8 cellular contexts compared by ENCODE assay signal in the genomic region with DNA sequence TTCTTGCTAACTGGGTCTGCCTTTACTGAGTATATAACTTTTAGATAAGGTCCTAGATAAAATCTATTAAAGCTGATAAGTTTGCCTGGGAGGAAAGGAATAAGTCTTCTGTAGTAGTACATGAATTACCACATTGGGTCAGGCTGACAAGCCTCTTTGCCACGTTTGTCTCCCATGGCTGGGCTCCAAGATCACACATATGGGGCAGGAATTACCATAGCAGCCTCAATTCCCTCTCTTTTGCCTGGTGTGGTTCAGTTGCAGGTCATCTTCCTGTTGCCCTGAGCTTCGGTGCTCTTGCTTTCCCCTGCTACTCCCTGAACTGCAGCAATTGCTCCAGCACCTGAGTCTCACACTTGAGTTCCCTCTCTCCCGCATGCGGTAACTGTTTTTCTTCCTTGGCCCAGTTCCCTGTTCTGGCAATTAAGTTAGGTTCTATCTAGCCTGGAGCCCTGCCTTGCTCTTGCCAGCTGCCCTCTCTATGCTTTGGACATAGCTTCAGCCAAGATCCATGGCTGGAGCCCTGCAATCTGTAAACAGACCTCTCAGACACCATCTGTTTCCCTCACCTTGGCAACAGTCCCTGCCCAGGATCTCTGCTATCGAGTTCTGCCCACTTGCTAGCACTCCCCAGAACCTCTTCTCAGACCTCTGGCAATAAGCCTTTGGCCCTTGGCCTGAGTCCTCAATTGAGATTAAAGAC. TPM values are rescaled to one million over a fixed set of nuclear protein-coding genes. Genes with fewer than 3 reads are reported as not detected.
A peak's percentile ranks its signal among the peaks of the same experiment; 100 is the strongest.
DNase-seq lines count a peak whose midpoint lies in the region; ATAC-seq, FAIRE-seq and TF ChIP-seq lines count a peak whose summit lies in the region.

No MANE protein-coding gene starts in this region.

- no peak overlapping the region for H2BK5ac ChIP-seq in mesendoderm (ENCODE audit: low read length)

- no peak overlapping the region for H4K8ac ChIP-seq in mesendoderm (ENCODE audit: low read depth, low read length)

- H3K79me2 ChIP-seq in mesendoderm (ENCODE audit: control insufficient read depth, insufficient read depth, low read length) = no peaks in the 10 kb centered on the region

- no peak overlapping the region for H3K56ac ChIP-seq in mesendoderm (ENCODE audit: low read length)

- TF ChIP-seq CTCF in D721Med (IDR thresholded peaks at IDR 0.05; ENCODE audit: insufficient read depth, missing control alignments) = no peak

- H3K79me1 ChIP-seq in mesendoderm (ENCODE audit: low read length) = no peaks in the 10 kb centered on the region

- H3K9me3 Mint-ChIP-seq in activated naive CD4-positive, alpha-beta T cell treated with anti-CD3 and anti-CD28 coated beads, Interleukin-2, amount 10 ng/mL, durations not matched to agents 7 days and 5 days = no peaks in the 10 kb centered on the region
- no peaks in the 10 kb centered on the region for H3K9me3 Mint-ChIP-seq in stimulated activated naive CD8-positive, alpha-beta T cell treated with anti-CD3 and anti-CD28 coated beads, Interleukin-15, amount 100 ng/mL, for 72 hours
- no peaks in the 10 kb centered on the region for H3K9me3 Mint-ChIP-seq in activated naive CD8-positive, alpha-beta T cell treated with anti-CD3 and anti-CD28 coated beads for 36 hours

- WGBS in mesendoderm (ENCODE audit: extremely low coverage, insufficient coverage, low lambda C conversion rate) = no CpG with 5 or more reads among the region's 5 CpGs

- H3K27ac ChIP-seq in mesendoderm (ENCODE audit: low read depth, low read length) = no peak overlapping the region

- H3K27ac Mint-ChIP-seq in activated naive CD4-positive, alpha-beta T cell treated with anti-CD3 and anti-CD28 coated beads, Interleukin-2, amount 10 ng/mL, durations not matched to agents 7 days and 5 days = no peak overlapping the region
- H3K27ac Mint-ChIP-seq in stimulated activated naive CD8-positive, alpha-beta T cell treated with anti-CD3 and anti-CD28 coated beads, Interleukin-15, amount 100 ng/mL, for 72 hours = no peak overlapping the region
- H3K27ac Mint-ChIP-seq in activated naive CD8-positive, alpha-beta T cell treated with anti-CD3 and anti-CD28 coated beads for 36 hours = no peak overlapping the region

- no peak overlapping the region for H4K5ac ChIP-seq in mesendoderm (ENCODE audit: low read length)

- H2BK15ac ChIP-seq in mesendoderm (replicated peaks; ENCODE audit: low read depth) = no peak overlapping the region

- no peak for DNase-seq in D721Med (ENCODE audit: insufficient read length, low spot score)
- peak; percentile 47 for DNase-seq in NCI-H2171 (lab: John Stamatoyannopoulos, UW)
- DNase-seq in cerebellar nuclear complex (lab: John Stamatoyannopoulos, UW) = peak; percentile 95 to 98
- peak; percentile 73 for DNase-seq in mesendoderm
- no peak for DNase-seq in activated naive CD4-positive, alpha-beta T cell treated with anti-CD3 and anti-CD28 coated beads, Interleukin-2, amount 10 ng/mL, durations not matched to agents 7 days and 5 days
- no peak for DNase-seq in stimulated activated naive CD8-positive, alpha-beta T cell treated with anti-CD3 and anti-CD28 coated beads, Interleukin-15, amount 100 ng/mL, for 72 hours
- no peak for DNase-seq in activated naive CD8-positive, alpha-beta T cell treated with anti-CD3 and anti-CD28 coated beads for 36 hours
- no peak for DNase-seq in DMS114 treated with DMSO at 0.1 percent for 48 hours (lab: John Stamatoyannopoulos, UW; ENCODE audit: unreplicated experiment)

- no peaks in the 10 kb centered on the region for H3K36me3 ChIP-seq in mesendoderm (ENCODE audit: control insufficient read depth, insufficient read depth, low read length)

- H3K18ac ChIP-seq in mesendoderm (ENCODE audit: low read length) = no peak overlapping the region

- no peak overlapping the region for H3K9ac ChIP-seq in mesendoderm (ENCODE audit: low read length)

- no peak overlapping the region for H3K4me2 ChIP-seq in mesendoderm (ENCODE audit: low read length)

- no peak overlapping the region for H3K4me3 ChIP-seq in mesendoderm (ENCODE audit: low read length)

- no peak overlapping the region for H2AK5ac ChIP-seq in mesendoderm (ENCODE audit: low read length)

- H3K4me1 ChIP-seq in mesendoderm (ENCODE audit: control insufficient read depth, low read depth, low read length) = no peaks in the 10 kb centered on the region

- H3K4me3 Mint-ChIP-seq in activated naive CD4-positive, alpha-beta T cell treated with anti-CD3 and anti-CD28 coated beads, Interleukin-2, amount 10 ng/mL, durations not matched to agents 7 days and 5 days = no peak overlapping the region
- H3K4me3 Mint-ChIP-seq in stimulated activated naive CD8-positive, alpha-beta T cell treated with anti-CD3 and anti-CD28 coated beads, Interleukin-15, amount 100 ng/mL, for 72 hours = no peak overlapping the region
- H3K4me3 Mint-ChIP-seq in activated naive CD8-positive, alpha-beta T cell treated with anti-CD3 and anti-CD28 coated beads for 36 hours = no peak overlapping the region

- no peaks in the 10 kb centered on the region for H3K27me3 ChIP-seq in mesendoderm (ENCODE audit: insufficient read depth, low read length, poor library complexity)

- no peak for ATAC-seq in stimulated activated naive CD8-positive, alpha-beta T cell treated with anti-CD3 and anti-CD28 coated beads, Interleukin-15, amount 100 ng/mL, for 72 hours

- no peak overlapping the region for H3K4ac ChIP-seq in mesendoderm (ENCODE audit: low read depth, low read length)

- FAIRE-seq in D721Med (lab: Jason Lieb, UNC) = peak; percentile 41

- CTCF ChIA-PET in activated naive CD4-positive, alpha-beta T cell treated with anti-CD3 and anti-CD28 coated beads, Interleukin-2, amount 10 ng/mL, durations not matched to agents 7 days and 5 days (lab: Charles Lee) = interaction anchor here (4.2 kb wide), 1 partner anchor 54 kb away, joined by 92 read pairs; no protein-coding TSS in a partner anchor

- peaks cover 56% of the 10 kb centered on the region for H3K27me3 Mint-ChIP-seq in activated naive CD4-positive, alpha-beta T cell treated with anti-CD3 and anti-CD28 coated beads, Interleukin-2, amount 10 ng/mL, durations not matched to agents 7 days and 5 days
- peaks cover 52% of the 10 kb centered on the region for H3K27me3 Mint-ChIP-seq in stimulated activated naive CD8-positive, alpha-beta T cell treated with anti-CD3 and anti-CD28 coated beads, Interleukin-15, amount 100 ng/mL, for 72 hours
- peaks cover 43% of the 10 kb centered on the region for H3K27me3 Mint-ChIP-seq in activated naive CD8-positive, alpha-beta T cell treated with anti-CD3 and anti-CD28 coated beads for 36 hours

- no peak overlapping the region for H2BK120ac ChIP-seq in mesendoderm (ENCODE audit: low read depth, low read length)

- no peaks in the 10 kb centered on the region for H3K4me1 Mint-ChIP-seq in activated naive CD4-positive, alpha-beta T cell treated with anti-CD3 and anti-CD28 coated beads, Interleukin-2, amount 10 ng/mL, durations not matched to agents 7 days and 5 days
- H3K4me1 Mint-ChIP-seq in stimulated activated naive CD8-positive, alpha-beta T cell treated with anti-CD3 and anti-CD28 coated beads, Interleukin-15, amount 100 ng/mL, for 72 hours = no peaks in the 10 kb centered on the region
- H3K4me1 Mint-ChIP-seq in activated naive CD8-positive, alpha-beta T cell treated with anti-CD3 and anti-CD28 coated beads for 36 hours = no peaks in the 10 kb centered on the region

- H3K23ac ChIP-seq in mesendoderm (ENCODE audit: low read length) = no peak overlapping the region

- H3K36me3 Mint-ChIP-seq in activated naive CD4-positive, alpha-beta T cell treated with anti-CD3 and anti-CD28 coated beads, Interleukin-2, amount 10 ng/mL, durations not matched to agents 7 days and 5 days = no peaks in the 10 kb centered on the region
- no peaks in the 10 kb centered on the region for H3K36me3 Mint-ChIP-seq in activated naive CD8-positive, alpha-beta T cell treated with anti-CD3 and anti-CD28 coated beads for 36 hours

RNA-seq across cellular contexts. Expression of gene GLT8D2, which starts 5.8 kb away (rescaled TPM):
- polyA plus RNA-seq in mesendoderm (2013, experiment 1 of 2) = 2.2 TPM
- 2.2 TPM for polyA plus RNA-seq in mesendoderm (2013, experiment 2 of 2)
- total RNA-seq in activated naive CD8-positive, alpha-beta T cell treated with anti-CD3 and anti-CD28 coated beads for 36 hours = under 1 TPM in 1 of 2 experiments, not detected in 1; 0.43 TPM

RNA-seq across cellular contexts. Expression of gene HCFC2, which starts 8.5 kb away (rescaled TPM):
- polyA plus RNA-seq in mesendoderm (2013, experiment 1 of 2) = 0.63 TPM
- 0.53 TPM for polyA plus RNA-seq in mesendoderm (2013, experiment 2 of 2)
- total RNA-seq in activated naive CD8-positive, alpha-beta T cell treated with anti-CD3 and anti-CD28 coated beads for 36 hours = 1 to 10 TPM; 7.6 to 8.0 TPM

Comparison
In these comparisons a context has a peak if more than half of its experiments do, and no peak if none do; other contexts are left out.
1. DNase-seq: peak in NCI-H2171 (single experiment), cerebellar nuclear complex (2 of 2) and mesendoderm (single experiment); none in D721Med (single experiment), activated naive CD4-positive, alpha-beta T cell treated with anti-CD3 and anti-CD28 coated beads, Interleukin-2, amount 10 ng/mL, durations not matched to agents 7 days and 5 days (single experiment), stimulated activated naive CD8-positive, alpha-beta T cell treated with anti-CD3 and anti-CD28 coated beads, Interleukin-15, amount 100 ng/mL, for 72 hours (0 of 2), activated naive CD8-positive, alpha-beta T cell treated with anti-CD3 and anti-CD28 coated beads for 36 hours (single experiment) and DMS114 treated with DMSO at 0.1 percent for 48 hours (single experiment).